9 cellular contexts compared by ENCODE assay signal in the genomic region with DNA sequence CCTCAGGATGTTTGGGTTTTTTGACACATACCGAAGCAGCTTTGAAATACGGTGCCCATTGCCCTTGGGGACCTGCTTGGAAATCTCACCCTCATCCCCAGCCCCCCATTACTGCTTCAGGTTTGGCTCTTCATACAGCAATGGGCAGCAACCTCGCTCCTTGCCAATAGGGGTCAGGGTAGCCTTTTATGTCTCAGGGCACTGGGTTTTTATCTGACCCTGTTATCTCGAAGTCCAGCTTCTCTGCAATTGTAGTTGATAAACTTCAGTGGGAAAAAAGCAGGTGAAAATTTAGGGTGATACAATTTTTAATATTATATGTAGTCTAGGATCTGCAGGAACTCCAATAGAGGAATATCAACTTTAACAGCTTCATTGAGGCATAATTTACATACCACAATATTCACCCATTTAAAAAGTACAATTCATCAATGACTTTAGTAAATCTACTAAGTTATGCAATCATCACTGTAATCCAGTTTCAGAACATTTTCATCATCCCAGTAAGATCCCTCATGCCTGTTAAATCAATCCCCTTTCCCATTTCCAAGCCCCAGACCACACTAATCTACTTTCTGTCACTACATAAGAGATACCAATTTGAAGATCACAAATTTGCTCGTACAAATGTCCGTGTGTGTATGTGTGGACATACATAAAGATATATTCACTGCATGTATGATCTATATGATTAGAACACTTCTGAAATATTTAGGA.
A peak's percentile ranks its signal among the peaks of the same experiment; 100 is the strongest.
DNase-seq lines count a peak whose midpoint lies in the region; ATAC-seq and TF ChIP-seq lines count a peak whose summit lies in the region.
"Had no signal": no experiment of that assay in that cellular context is flagged by ENCODE, and none has a peak within 500 bp of the region (broad histone marks: within the 10 kb centered on the region; RNA-seq: fewer than 3 reads in every experiment).

No MANE protein-coding gene starts in this region.

- no peaks in the 10 kb centered on the region for H3K9me3 Mint-ChIP-seq in stimulated activated naive B cell treated with anti-CD40 and anti-IgM and Interleukin-4, amounts not matched to agents 10 μg/mL and 1 μg/mL and 100 μg/mL, for 72 hours
- H3K9me3 Mint-ChIP-seq: dendritic cell treated with granulocyte-macrophage colony-stimulating factor and Interleukin-4, amounts not matched to agents 40 ng/mL and 50 ng/mL, for 4 days had no signal

- no peaks in the 10 kb centered on the region for H3K4me1 Mint-ChIP-seq in stimulated activated naive B cell treated with anti-CD40 and anti-IgM and Interleukin-4, amounts not matched to agents 10 μg/mL and 1 μg/mL and 100 μg/mL, for 72 hours

- H3K27me3 Mint-ChIP-seq in stimulated activated naive B cell treated with anti-CD40 and anti-IgM and Interleukin-4, amounts not matched to agents 10 μg/mL and 1 μg/mL and 100 μg/mL, for 72 hours, result peaks cover 4 to 6% of the 10 kb centered on the region in 2 donors
- H3K27me3 Mint-ChIP-seq: dendritic cell treated with granulocyte-macrophage colony-stimulating factor and Interleukin-4, amounts not matched to agents 40 ng/mL and 50 ng/mL, for 4 days had no signal

- H3K27ac Mint-ChIP-seq in stimulated activated naive B cell treated with anti-CD40 and anti-IgM and Interleukin-4, amounts not matched to agents 10 μg/mL and 1 μg/mL and 100 μg/mL, for 72 hours, result no peak overlapping the region
- H3K27ac Mint-ChIP-seq: dendritic cell treated with granulocyte-macrophage colony-stimulating factor and Interleukin-4, amounts not matched to agents 40 ng/mL and 50 ng/mL, for 4 days had no signal

- H3K4me3 Mint-ChIP-seq in stimulated activated naive B cell treated with anti-CD40 and anti-IgM and Interleukin-4, amounts not matched to agents 10 μg/mL and 1 μg/mL and 100 μg/mL, for 72 hours, result no peak overlapping the region
- H3K4me3 Mint-ChIP-seq: dendritic cell treated with granulocyte-macrophage colony-stimulating factor and Interleukin-4, amounts not matched to agents 40 ng/mL and 50 ng/mL, for 4 days had no signal

- peak; percentile 64 for DNase-seq in AG08395 (ENCODE audit: low spot score)
- DNase-seq in OCI-M1 (lab: John Stamatoyannopoulos, UW), result peak; percentile 27
- DNase-seq in fibroblast of gingiva (ENCODE audit: low read depth), result peak; percentile 14
- DNase-seq in stimulated activated naive B cell treated with anti-CD40 and anti-IgM and Interleukin-4, amounts not matched to agents 10 μg/mL and 1 μg/mL and 100 μg/mL, for 72 hours, result no peak
- no peak for DNase-seq in nucleus accumbens (lab: John Stamatoyannopoulos, UW)
- DNase-seq in NCI-H2107 (lab: John Stamatoyannopoulos, UW), result no peak

- ATAC-seq in stimulated activated naive B cell treated with anti-CD40 and anti-IgM and Interleukin-4, amounts not matched to agents 10 μg/mL and 1 μg/mL and 100 μg/mL, for 72 hours (replicated peaks), result peak; percentile 61 to 69
- no peak for ATAC-seq in HG02588 (IDR thresholded peaks at IDR 0.05; ENCODE audit: unreplicated experiment)

- peak; percentile 49 for TF ChIP-seq CTCF in GM12873 (IDR thresholded peaks at IDR 0.05; ENCODE audit: insufficient read depth, low read depth, low read length, missing control alignments)

- no peaks in the 10 kb centered on the region for H3K36me3 Mint-ChIP-seq in stimulated activated naive B cell treated with anti-CD40 and anti-IgM and Interleukin-4, amounts not matched to agents 10 μg/mL and 1 μg/mL and 100 μg/mL, for 72 hours

Comparison
In these comparisons a context has a peak if more than half of its experiments do, and no peak if none do; other contexts are left out.
1. DNase-seq: peak in AG08395 (single experiment), OCI-M1 (single experiment) and fibroblast of gingiva (single experiment); none in stimulated activated naive B cell treated with anti-CD40 and anti-IgM and Interleukin-4, amounts not matched to agents 10 μg/mL and 1 μg/mL and 100 μg/mL, for 72 hours (single experiment), nucleus accumbens (0 of 56) and NCI-H2107 (single experiment).